Comparison of ENCODE assay signal across 34 cellular contexts in genomic region chr16:24677388-24677787, GRCh38.
"Had no signal": no experiment of that assay in that cellular context is flagged by ENCODE, and none has a peak within 500 bp of the region (broad histone marks: within the 10 kb centered on the region; RNA-seq: fewer than 3 reads in every experiment).

No MANE protein-coding gene starts in this region.

- H3K9me3 ChIP-seq: body of pancreas, heart right ventricle, left lung, lower lobe of right lung, stomach, thyroid gland, upper lobe of right lung had no signal

- H3K4me2 ChIP-seq: neural progenitor cell had no signal

- H3K27ac ChIP-seq: body of pancreas, cardiac muscle cell, coronary artery, dorsolateral prefrontal cortex, heart right ventricle, left lung, lower lobe of right lung, neural progenitor cell, stomach, thyroid gland, upper lobe of right lung, VCaP had no signal

- H3K4me1 ChIP-seq: body of pancreas, heart right ventricle, left lung, lower lobe of right lung, neural progenitor cell, stomach, thyroid gland, upper lobe of right lung had no signal

- H3K4me3 ChIP-seq: body of pancreas, cardiac muscle cell, coronary artery, dorsolateral prefrontal cortex, heart right ventricle, left lung, lower lobe of right lung, neural progenitor cell, stomach, thyroid gland, upper lobe of right lung had no signal

- H3K4me3 Mint-ChIP-seq: activated T-cell treated with anti-CD3 and anti-CD28 coated beads, Interleukin-2, amount 50 U/mL, for 72 hours; natural killer cell; neural progenitor cell; stimulated activated naive B cell treated with anti-CD40 and anti-IgM and Interleukin-4, amounts not matched to agents 10 μg/mL and 1 μg/mL and 100 μg/mL, for 72 hours; T-helper 1 cell treated with Interleukin-12 subunit alpha and Interleukin-12 subunit beta and Interleukin-4 antibody, amounts not matched to agents 30 μg/mL and 1 μg/mL, for 36 hours had no signal

- DNase-seq: activated CD4-positive, alpha-beta T cell treated with anti-CD3 and anti-CD28 coated beads for 4 hours; activated CD4-positive, alpha-beta T cell treated with anti-CD3 and anti-CD28 coated beads, Interleukin-2, amount 50 U/mL, for 4 hours; activated naive CD4-positive, alpha-beta T cell; activated T-cell treated with anti-CD3 and anti-CD28 coated beads for 4 hours; activated T-cell treated with anti-CD3 and anti-CD28 coated beads, Interleukin-2, amount 50 U/mL, for 72 hours; aorta; body of pancreas; dorsolateral prefrontal cortex; effector memory CD4-positive, alpha-beta T cell; foreskin fibroblast; heart right ventricle; left lung; lower lobe of right lung; mesendoderm; natural killer cell; occipital lobe; small intestine; stimulated activated CD4-positive, alpha-beta T cell treated with anti-CD3 and anti-CD28 coated beads, Interleukin-1b, Interleukin-23, amount 100 ng/mL, for 48 hours; stimulated activated CD4-positive, alpha-beta T cell treated with anti-CD3 and anti-CD28 coated beads, Interleukin-4, amount 100 ng/mL, for 4 hours; stimulated activated CD8-positive, alpha-beta memory T cell treated with anti-CD3 and anti-CD28 coated beads, Interleukin-4, amount 100 ng/mL, for 48 hours; stimulated activated naive B cell treated with anti-CD40 and anti-IgM and Interleukin-4, amounts not matched to agents 10 μg/mL and 1 μg/mL and 100 μg/mL, for 72 hours; stomach; T-helper 9 cell; thyroid gland; upper lobe of right lung had no signal

- ATAC-seq: activated naive CD4-positive, alpha-beta T cell treated with anti-CD3 and anti-CD28 coated beads, Interleukin-2, amount 50 U/mL, for 72 hours; activated T-cell treated with anti-CD3 and anti-CD28 coated beads, Interleukin-2, amount 50 U/mL, for 72 hours; body of pancreas; heart right ventricle; left lung; lower lobe of right lung; natural killer cell; sciatic nerve; stimulated activated naive B cell treated with anti-CD40 and anti-IgM and Interleukin-4, amounts not matched to agents 10 μg/mL and 1 μg/mL and 100 μg/mL, for 72 hours; upper lobe of right lung had no signal

- H3K27me3 Mint-ChIP-seq: progenitor cell of endocrine pancreas had no signal

- H2AFZ ChIP-seq: neural progenitor cell had no signal

- H3K36me3 Mint-ChIP-seq: activated naive CD4-positive, alpha-beta T cell treated with anti-CD3 and anti-CD28 coated beads, Interleukin-2, amount 50 U/mL, for 72 hours; natural killer cell; neural progenitor cell; stimulated activated naive B cell treated with anti-CD40 and anti-IgM and Interleukin-4, amounts not matched to agents 10 μg/mL and 1 μg/mL and 100 μg/mL, for 72 hours had no signal

- H3K9me3 Mint-ChIP-seq: activated naive CD4-positive, alpha-beta T cell treated with anti-CD3 and anti-CD28 coated beads, Interleukin-2, amount 50 U/mL, for 72 hours; activated T-cell treated with anti-CD3 and anti-CD28 coated beads, Interleukin-2, amount 50 U/mL, for 72 hours; natural killer cell; neural progenitor cell; T-helper 1 cell treated with Interleukin-12 subunit alpha and Interleukin-12 subunit beta and Interleukin-4 antibody, amounts not matched to agents 30 μg/mL and 1 μg/mL, for 36 hours had no signal

- H3K9ac ChIP-seq: neural progenitor cell had no signal

- H3K27me3 ChIP-seq: body of pancreas, cardiac muscle cell, dorsolateral prefrontal cortex, neural progenitor cell, stomach, thyroid gland, upper lobe of right lung had no signal

- FAIRE-seq: small intestine, TTC549 had no signal

- H3K36me3 ChIP-seq: cardiac muscle cell, heart right ventricle, left lung, lower lobe of right lung, neural progenitor cell, stomach, thyroid gland, upper lobe of right lung had no signal

- H3K4me1 Mint-ChIP-seq: natural killer cell; neural progenitor cell; stimulated activated naive B cell treated with anti-CD40 and anti-IgM and Interleukin-4, amounts not matched to agents 10 μg/mL and 1 μg/mL and 100 μg/mL, for 72 hours had no signal

- H3K27ac Mint-ChIP-seq: activated naive CD4-positive, alpha-beta T cell treated with anti-CD3 and anti-CD28 coated beads, Interleukin-2, amount 50 U/mL, for 72 hours; activated T-cell treated with anti-CD3 and anti-CD28 coated beads, Interleukin-2, amount 50 U/mL, for 72 hours; natural killer cell; neural progenitor cell; progenitor cell of endocrine pancreas; stimulated activated naive B cell treated with anti-CD40 and anti-IgM and Interleukin-4, amounts not matched to agents 10 μg/mL and 1 μg/mL and 100 μg/mL, for 72 hours; T-helper 1 cell treated with Interleukin-12 subunit alpha and Interleukin-12 subunit beta and Interleukin-4 antibody, amounts not matched to agents 30 μg/mL and 1 μg/mL, for 36 hours had no signal
